18 cellular contexts compared by ENCODE assay signal in genomic region chr6:90343581-90343980, GRCh38. TPM values are rescaled to one million over a fixed set of nuclear protein-coding genes. Genes with fewer than 3 reads are reported as not detected.
DNase-seq lines count a peak whose midpoint lies in the region; FAIRE-seq and TF ChIP-seq lines count a peak whose summit lies in the region.
"Had no signal": no experiment of that assay in that cellular context is flagged by ENCODE, and none has a peak within 500 bp of the region (broad histone marks: within the 10 kb centered on the region; RNA-seq: fewer than 3 reads in every experiment).

No MANE protein-coding gene starts in this region.

- H3K4me3 Mint-ChIP-seq in astrocyte (ENCODE audit: unreplicated experiment) = no peak overlapping the region
- H3K4me3 Mint-ChIP-seq: naive thymus-derived CD8-positive, alpha-beta T cell had no signal

- H3K9me3 ChIP-seq in BE2C = no peaks in the 10 kb centered on the region
- peaks cover 2% of the 10 kb centered on the region for H3K9me3 ChIP-seq in astrocyte (ENCODE audit: insufficient read depth, low read depth, low read length)
- H3K9me3 ChIP-seq: thoracic aorta had no signal

- no peak overlapping the region for H3K9ac ChIP-seq in astrocyte (ENCODE audit: low read length)

- no peak for FAIRE-seq in astrocyte (lab: Jason Lieb, UNC)
- FAIRE-seq: endothelial cell of umbilical vein, HepG2 had no signal

- H3K36me3 ChIP-seq in BE2C (no peaks in the 10 kb centered on the region), astrocyte (ENCODE audit: insufficient read depth, low read length) (no peaks in the 10 kb centered on the region)
- H3K36me3 ChIP-seq: thoracic aorta had no signal

- peaks cover 1% of the 10 kb centered on the region for H3K36me3 Mint-ChIP-seq in astrocyte (ENCODE audit: low read depth, unreplicated experiment)

- peaks cover 14% of the 10 kb centered on the region for H3K9me3 Mint-ChIP-seq in astrocyte (ENCODE audit: unreplicated experiment)

- H3K4me1 Mint-ChIP-seq in astrocyte (ENCODE audit: low read depth, unreplicated experiment) = peaks cover 2% of the 10 kb centered on the region

- no peaks in the 10 kb centered on the region for H3K79me2 ChIP-seq in astrocyte (ENCODE audit: insufficient read depth, low read length)

- peaks cover 4% of the 10 kb centered on the region for H3K27me3 Mint-ChIP-seq in astrocyte (ENCODE audit: low read depth, unreplicated experiment)
- H3K27me3 Mint-ChIP-seq: naive thymus-derived CD8-positive, alpha-beta T cell had no signal

- no peak overlapping the region for H3K4me2 ChIP-seq in astrocyte (ENCODE audit: low read length)

- H3K4me1 ChIP-seq in BE2C = no peaks in the 10 kb centered on the region
- H3K4me1 ChIP-seq in astrocyte (ENCODE audit: insufficient read depth, low read length) = peaks cover under 1% of the 10 kb centered on the region

- no peaks in the 10 kb centered on the region for H4K20me1 ChIP-seq in astrocyte (ENCODE audit: insufficient read depth, low read length)

- H2AFZ ChIP-seq in astrocyte (ENCODE audit: low read depth, low read length) = no peak overlapping the region

- no peak overlapping the region for H3K27ac ChIP-seq in astrocyte (ENCODE audit: low read depth, low read length)
- H3K27ac ChIP-seq: C4-2B, SK-N-MC, thoracic aorta, VCaP had no signal

- H3K4me3 ChIP-seq in BE2C (ENCODE audit: low read depth, low read length) = no peak overlapping the region
- no peak overlapping the region for H3K4me3 ChIP-seq in astrocyte (ENCODE audit: insufficient read depth, low read depth, low read length)
- H3K4me3 ChIP-seq: SK-N-MC, thoracic aorta had no signal

- H3K27me3 ChIP-seq in BE2C (peaks cover 3% of the 10 kb centered on the region; the same call in 1 of the 2 replicates), astrocyte (ENCODE audit: insufficient read depth, low read length) (peaks cover 5% of the 10 kb centered on the region)

- H3K27ac Mint-ChIP-seq in astrocyte (ENCODE audit: unreplicated experiment) = no peak overlapping the region
- H3K27ac Mint-ChIP-seq: naive thymus-derived CD8-positive, alpha-beta T cell had no signal

- TF ChIP-seq CTCF in BE2C (IDR thresholded peaks at IDR 0.05; ENCODE audit: low read depth, low read length) (no peak), astrocyte (IDR thresholded peaks at IDR 0.05; ENCODE audit: insufficient read depth, low read depth, low read length) (no peak)

- DNase-seq in BE2C (peak; percentile 12), HS-5 (ENCODE audit: low read depth) (peak; percentile 19), astrocyte (ENCODE audit: low read depth) (peak; percentile 54), glomerular visceral epithelial cell (ENCODE audit: extremely low spot score) (peak; percentile 34), NCI-H187 treated with DMSO at 0.1 percent for 48 hours (lab: John Stamatoyannopoulos, UW) (no peak), dedifferentiated amniotic fluid mesenchymal stem cell (ENCODE audit: extremely low spot score) (no peak), nucleus accumbens (lab: John Stamatoyannopoulos, UW) (no peak)
- no peak for DNase-seq in stimulated activated CD4-positive, alpha-beta T cell treated with anti-CD3 and anti-CD28 coated beads, Interleukin-4, amount 100 ng/mL, for 4 hours
- DNase-seq: central memory CD4-positive, alpha-beta T cell; naive thymus-derived CD8-positive, alpha-beta T cell; NCI-H1048; NCI-H2171 treated with DMSO at 0.1 percent for 48 hours had no signal

RNA-seq across cellular contexts. Expression of gene BACH2, which starts 46.9 kb away (rescaled TPM):
- 0.14 TPM for polyA plus RNA-seq in BE2C (2012; ENCODE audit: insufficient read depth, insufficient read length, low read depth)
- 12.6 and 17.5 TPM in 2 replicates for total RNA-seq in astrocyte
- total RNA-seq: HepG2 had no signal

Comparison
In these comparisons a context has a peak if more than half of its experiments do, and no peak if none do; other contexts are left out.
1. DNase-seq: peak in BE2C (single experiment), HS-5 (single experiment), astrocyte (single experiment) and glomerular visceral epithelial cell (single experiment); none in NCI-H187 treated with DMSO at 0.1 percent for 48 hours (single experiment), dedifferentiated amniotic fluid mesenchymal stem cell (single experiment), stimulated activated CD4-positive, alpha-beta T cell treated with anti-CD3 and anti-CD28 coated beads, Interleukin-4, amount 100 ng/mL, for 4 hours (0 of 2) and nucleus accumbens (0 of 56).